19 cellular contexts compared by ENCODE assay signal in the genomic region with DNA sequence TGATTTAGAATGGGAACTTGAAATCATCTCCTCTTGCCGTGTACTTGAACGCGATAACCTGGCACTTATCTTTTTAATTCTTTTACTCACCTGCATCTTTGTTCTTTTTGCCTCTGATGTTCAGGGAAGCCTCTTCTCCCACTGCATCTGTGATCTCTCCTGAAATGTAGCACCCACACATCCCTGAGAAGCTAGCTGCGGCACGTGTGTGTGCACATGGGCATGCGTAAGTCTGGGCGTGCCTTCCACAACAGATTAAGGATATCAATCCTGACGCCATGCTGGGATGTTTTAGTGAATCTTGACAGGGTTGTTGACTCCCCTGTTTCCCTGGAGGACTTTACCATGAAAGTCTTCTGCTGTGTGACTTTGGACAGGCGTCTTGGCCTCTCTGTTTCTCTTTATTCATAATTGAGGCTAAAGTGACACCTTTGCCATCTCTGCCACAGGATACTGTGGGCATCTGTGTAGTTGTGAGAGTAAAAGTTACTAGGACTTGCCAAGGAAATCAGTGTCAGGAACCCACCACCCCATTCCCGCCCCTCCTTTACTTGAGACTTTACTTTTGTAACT. TPM values are rescaled to one million over a fixed set of nuclear protein-coding genes. Genes with fewer than 3 reads are reported as not detected.
DNase-seq lines count a peak whose midpoint lies in the region; ATAC-seq, FAIRE-seq and TF ChIP-seq lines count a peak whose summit lies in the region.
"Had no signal": no experiment of that assay in that cellular context is flagged by ENCODE, and none has a peak within 500 bp of the region (broad histone marks: within the 10 kb centered on the region; RNA-seq: fewer than 3 reads in every experiment).

No MANE protein-coding gene starts in this region.

- no TSS peak for BruUV-seq in K562 (replicated peaks; lab: Mats Ljungman, UMichigan)

- no peak for DNase-seq in stimulated activated naive CD8-positive, alpha-beta T cell treated with anti-CD3 and anti-CD28 coated beads, Interleukin-15, amount 100 ng/mL, for 72 hours
- no peak for DNase-seq in K562 (ENCODE audit: extremely low read depth in 1 of 4, low spot score in 3 of 4)
- DNase-seq in RPMI8226, result no peak
- no peak for DNase-seq in COR-L47 (lab: John Stamatoyannopoulos, UW)
- no peak for DNase-seq in AG08396 (ENCODE audit: low spot score)
- DNase-seq: DMS153; erythroblast; mesendoderm; MG63; NCI-H187; NK-92 treated with Interleukin-12 subunit alpha and Interleukin-12 subunit beta, amount 100 ng/mL, for 24 hours; right cardiac atrium had no signal

- in situ Hi-C loops in K562 (cut with MboI), result no loop called here

- intact Hi-C loops in K562 (cut with micrococcal nuclease), result no loop called here

- no peaks in the 10 kb centered on the region for H3K27me3 Mint-ChIP-seq in stimulated activated naive CD8-positive, alpha-beta T cell treated with anti-CD3 and anti-CD28 coated beads, Interleukin-15, Interleukin-2, amounts not matched to agents 100 ng/mL and 50 ng/mL, for 24 hours
- no peaks in the 10 kb centered on the region for H3K27me3 Mint-ChIP-seq in stimulated activated naive CD8-positive, alpha-beta T cell treated with anti-CD3 and anti-CD28 coated beads, Interleukin-15, amount 100 ng/mL, for 72 hours

- no peak overlapping the region for H3K4me2 ChIP-seq in K562 (ENCODE audit: insufficient read depth, low read length)
- H3K4me2 ChIP-seq: BLaER1 had no signal

- no peaks in the 10 kb centered on the region for H3K27me3 ChIP-seq in K562 (ENCODE audit: control insufficient read depth in 2 of 2, insufficient read depth in 2 of 2, low read length in 2 of 2)
- H3K27me3 ChIP-seq in muscle layer of duodenum (ENCODE audit: low read depth, low read length), result no peaks in the 10 kb centered on the region
- H3K27me3 ChIP-seq: BLaER1, heart left ventricle, MG63 had no signal

- peaks cover 59% of the 10 kb centered on the region for H3K4me1 Mint-ChIP-seq in stimulated activated naive CD8-positive, alpha-beta T cell treated with anti-CD3 and anti-CD28 coated beads, Interleukin-15, Interleukin-2, amounts not matched to agents 100 ng/mL and 50 ng/mL, for 24 hours (ENCODE audit: low read depth)
- H3K4me1 Mint-ChIP-seq in stimulated activated naive CD8-positive, alpha-beta T cell treated with anti-CD3 and anti-CD28 coated beads, Interleukin-15, amount 100 ng/mL, for 72 hours, result peaks cover 56% of the 10 kb centered on the region

- peaks cover 92% of the 10 kb centered on the region for H3K36me3 Mint-ChIP-seq in stimulated activated naive CD8-positive, alpha-beta T cell treated with anti-CD3 and anti-CD28 coated beads, Interleukin-15, Interleukin-2, amounts not matched to agents 100 ng/mL and 50 ng/mL, for 24 hours (ENCODE audit: low read depth)

- no peak overlapping the region for H3K9ac ChIP-seq in K562 (ENCODE audit: insufficient read depth in 1 of 2, low read depth in 2 of 2, low read length in 2 of 2)
- H3K9ac ChIP-seq: BLaER1 had no signal

- TF ChIP-seq POLR2A in K562 (conservative IDR thresholded peaks at IDR 0.05), result no peak

- H3K4me3 ChIP-seq in K562 (no peak overlapping the region), muscle layer of duodenum (ENCODE audit: low read depth in 1 of 2, low read length in 2 of 2) (peak overlapping the region; percentile 32 to 44)
- H3K4me3 ChIP-seq: BLaER1, heart left ventricle, MG63 had no signal

- H3K27ac ChIP-seq in K562 (ENCODE audit: extremely low read depth, low read depth, low read length), result no peak overlapping the region
- H3K27ac ChIP-seq in muscle layer of duodenum (ENCODE audit: low read length), result peak overlapping the region; percentile 73
- H3K27ac ChIP-seq: BLaER1, RWPE1 had no signal

- H3K4me3 Mint-ChIP-seq in stimulated activated naive CD8-positive, alpha-beta T cell treated with anti-CD3 and anti-CD28 coated beads, Interleukin-15, Interleukin-2, amounts not matched to agents 100 ng/mL and 50 ng/mL, for 24 hours, result no peak overlapping the region
- no peak overlapping the region for H3K4me3 Mint-ChIP-seq in stimulated activated naive CD8-positive, alpha-beta T cell treated with anti-CD3 and anti-CD28 coated beads, Interleukin-15, amount 100 ng/mL, for 72 hours

- POLR2A ChIA-PET in K562 (lab: Yijun Ruan, JAX), result no interaction called here

- 83% methylated on average over 2 of the region's 10 CpGs for WGBS in K562 (ENCODE audit: insufficient coverage, low coverage, missing lambda C conversion rate)

- TF ChIP-seq CTCF in K562 (IDR thresholded peaks at IDR 0.05 in 2 of 3, conservative IDR thresholded peaks at IDR 0.05 in 1 of 3; ENCODE audit: insufficient read depth in 2 of 3, low read depth in 1 of 3, low read length in 3 of 3), result no peak

- TF ChIP-seq EP300 in K562 (IDR thresholded peaks at IDR 0.05; ENCODE audit: low read length), result no peak

- H3K4me1 ChIP-seq in K562 (replicated peaks in 1 of 2; ENCODE audit: control insufficient read depth in 2 of 2, insufficient read depth in 2 of 2, low read length in 2 of 2) (no peaks in the 10 kb centered on the region), muscle layer of duodenum (ENCODE audit: control insufficient read depth in 1 of 2, insufficient read depth in 2 of 2, low read length in 2 of 2) (peaks cover 15 to 17% of the 10 kb centered on the region in 2 donors)

- no peaks in the 10 kb centered on the region for H3K9me3 Mint-ChIP-seq in stimulated activated naive CD8-positive, alpha-beta T cell treated with anti-CD3 and anti-CD28 coated beads, Interleukin-15, Interleukin-2, amounts not matched to agents 100 ng/mL and 50 ng/mL, for 24 hours
- no peaks in the 10 kb centered on the region for H3K9me3 Mint-ChIP-seq in stimulated activated naive CD8-positive, alpha-beta T cell treated with anti-CD3 and anti-CD28 coated beads, Interleukin-15, amount 100 ng/mL, for 72 hours

- H2AFZ ChIP-seq in K562 (ENCODE audit: low read depth, low read length), result no peak overlapping the region

- no peaks in the 10 kb centered on the region for H4K20me1 ChIP-seq in K562 (replicated peaks; ENCODE audit: control insufficient read depth, insufficient read depth, low read length)
- H4K20me1 ChIP-seq: BLaER1 had no signal

- H3K36me3 ChIP-seq in K562 (ENCODE audit: control insufficient read depth, insufficient read depth, low read length), result no peaks in the 10 kb centered on the region
- H3K36me3 ChIP-seq in muscle layer of duodenum (ENCODE audit: control insufficient read depth in 1 of 2, insufficient read depth in 2 of 2, low read length in 2 of 2), result peaks cover 0 to 24% of the 10 kb centered on the region in 2 donors

- peak overlapping the region; percentile 79 for H3K27ac Mint-ChIP-seq in stimulated activated naive CD8-positive, alpha-beta T cell treated with anti-CD3 and anti-CD28 coated beads, Interleukin-15, Interleukin-2, amounts not matched to agents 100 ng/mL and 50 ng/mL, for 24 hours
- H3K27ac Mint-ChIP-seq in stimulated activated naive CD8-positive, alpha-beta T cell treated with anti-CD3 and anti-CD28 coated beads, Interleukin-15, amount 100 ng/mL, for 72 hours, result peak overlapping the region in 1 of 2 donors; percentile 10

- H3K9me3 ChIP-seq in K562 (replicated peaks; ENCODE audit: control insufficient read depth, insufficient read depth, low read depth, low read length) (no peaks in the 10 kb centered on the region), muscle layer of duodenum (ENCODE audit: control insufficient read depth in 1 of 2, low read length in 2 of 2) (no peaks in the 10 kb centered on the region)
- H3K9me3 ChIP-seq: BLaER1 had no signal

- no peak for FAIRE-seq in K562 (lab: Jason Lieb, UNC)
- FAIRE-seq: GM12892 had no signal

- H3K79me2 ChIP-seq in K562 (ENCODE audit: control insufficient read depth, insufficient read depth, low read length), result no peaks in the 10 kb centered on the region

- CTCF ChIA-PET in K562 (lab: Yijun Ruan, JAX; ENCODE audit: low intra/inter-chr PET ratio), result no interaction called here

- no peak for TF ChIP-seq RAD21 in K562 (CRISPR knock-in tag; conservative IDR thresholded peaks at IDR 0.05 in 1 of 2, IDR thresholded peaks at IDR 0.05 in 1 of 2)

- no peak for ATAC-seq in stimulated activated naive CD8-positive, alpha-beta T cell treated with anti-CD3 and anti-CD28 coated beads, Interleukin-15, amount 100 ng/mL, for 72 hours
- no peak for ATAC-seq in K562
- ATAC-seq in GM18858 (IDR thresholded peaks at IDR 0.05; ENCODE audit: unreplicated experiment), result no peak
- ATAC-seq: heart left ventricle, right cardiac atrium had no signal

- no peaks in the 10 kb centered on the region for H3K9me1 ChIP-seq in K562 (ENCODE audit: control insufficient read depth, insufficient read depth, low read length)

TF ChIP-seq in K562, 482 proteins besides CTCF, POLR2A, EP300 and RAD21 (continues in another document):
- TF ChIP-seq ZNF696 (CRISPR knock-in tag; conservative IDR thresholded peaks at IDR 0.05) (no peak), CCNT2 (IDR thresholded peaks at IDR 0.05; ENCODE audit: borderline replicate concordance, extremely low read depth, insufficient read length, low read depth, low read length) (no peak), DDX20 (tag; IDR thresholded peaks at IDR 0.05; ENCODE audit: low read depth) (no peak)

RNA-seq across cellular contexts. Expression of gene IL4R, which starts 20.5 kb away (rescaled TPM):
- 7.2 and 21.7 TPM in 2 replicates for total RNA-seq in K562 (2011; cell fraction: chromatin; rRNA removed; ENCODE audit: low replicate concordance)
- total RNA-seq in K562 (2011; cell fraction: nucleolus; rRNA removed), result 11.1 and 17.7 TPM in 2 replicates
- total RNA-seq in K562 (2011; cell fraction: nucleoplasm; rRNA removed), result 10.4 and 11.7 TPM in 2 replicates
- total RNA-seq in K562 (2014; rRNA removed) (3.3 and 3.5 TPM in 2 replicates), K562 (2014; rRNA removed; fragmentation: Illumina TruSeq; extraction: Trizol) (1.9 and 2.4 TPM in 2 replicates), K562 (2015; rRNA removed; fragmentation: Illumina TruSeq; extraction: Trizol) (3.3 and 3.8 TPM in 2 replicates), K562 (2021) (5.2 and 5.5 TPM in 2 replicates)
- polyA plus RNA-seq in K562 (2011; rRNA removed) (5.8 and 6.2 TPM in 2 replicates), K562 (2014; fragmentation: Illumina TruSeq; extraction: Trizol) (3.9 and 4.1 TPM in 2 replicates), K562 (2014; fragmentation: Nextera tagmentation; extraction: Ambion mirVana) (under 1 TPM; 0.17 to 0.38 TPM), K562 (2014; rRNA removed) (3.0 and 3.3 TPM in 2 replicates)
- polyA plus RNA-seq in K562 (2011; cell fraction: cytosol; rRNA removed), result 6.4 and 8.7 TPM in 2 replicates
- 5.5 and 7.6 TPM in 2 replicates for polyA plus RNA-seq in K562 (2011; cell fraction: nucleus; rRNA removed)
- 4.9 and 5.9 TPM in 2 replicates for polyA plus RNA-seq in K562 (2012)
- polyA minus RNA-seq in K562 (2011; rRNA and poly(A)+ RNA removed), result 5.1 and 6.8 TPM in 2 replicates
- polyA minus RNA-seq in K562 (2011; cell fraction: cytosol; rRNA and poly(A)+ RNA removed), result 3.2 and 7.3 TPM in 2 replicates
- 6.9 and 9.8 TPM in 2 replicates for polyA minus RNA-seq in K562 (2011; cell fraction: nucleus; rRNA and poly(A)+ RNA removed)
